ENCODE assay signal across 23 cellular contexts in genomic region chr10:38008006-38008405, GRCh38. TPM values are rescaled to one million over a fixed set of nuclear protein-coding genes. Genes with fewer than 3 reads are reported as not detected.
DNase-seq lines count a peak whose midpoint lies in the region; ATAC-seq, FAIRE-seq and TF ChIP-seq lines count a peak whose summit lies in the region.
"Had no signal": no experiment of that assay in that cellular context is flagged by ENCODE, and none has a peak within 500 bp of the region (broad histone marks: within the 10 kb centered on the region; RNA-seq: fewer than 3 reads in every experiment).

No MANE protein-coding gene starts in this region.

- no peak overlapping the region for H3K4ac ChIP-seq in neuronal stem cell (ENCODE audit: low read length)

- in situ Hi-C loops in KBM-7 (cut with MboI; ENCODE audit: low pct_unique_long_range_greater_than_20kb, low sequenced_read_pairs), result no loop called here

- no peak overlapping the region for H2BK15ac ChIP-seq in neuronal stem cell (ENCODE audit: low read length)

- no peaks in the 10 kb centered on the region for H3K79me1 ChIP-seq in neuronal stem cell (ENCODE audit: low read depth, low read length)

- DNase-seq in DMS53 (lab: John Stamatoyannopoulos, UW) (peak; percentile 25), DMS53 treated with DMSO at 0.1 percent for 48 hours (lab: John Stamatoyannopoulos, UW; ENCODE audit: unreplicated experiment) (no peak), KBM-7 (peak; percentile 52), bronchial epithelial cell (ENCODE audit: low read depth) (peak; percentile 92), neuronal stem cell (ENCODE audit: low spot score) (no peak), head of caudate nucleus (no peak), T1000 (lab: John Stamatoyannopoulos, UW) (no peak)
- DNase-seq: activated B cell treated with CpG ODN at 0.5 μM for 24 hours; activated CD4-positive, alpha-beta memory T cell treated with anti-CD3 and anti-CD28 coated beads for 36 hours; activated effector memory CD4-positive, alpha-beta T cell treated with anti-CD3 and anti-CD28 coated beads, Interleukin-2, amount 50 U/mL, for 16 hours; activated T-cell treated with anti-CD3 and anti-CD28 coated beads for 4 hours; CD8-positive, alpha-beta memory T cell; GDM1; left ventricle myocardium superior; NCI-H1092 treated with DMSO at 0.1 percent for 48 hours; NCI-H2029; NCI-H526 treated with DMSO at 0.1 percent for 48 hours; psoas muscle; SW 1271; transverse colon had no signal

- no peak for ATAC-seq in GM19351 (IDR thresholded peaks at IDR 0.05; ENCODE audit: unreplicated experiment)
- ATAC-seq: left ventricle myocardium superior, psoas muscle had no signal

- H3K4me1 ChIP-seq in neuronal stem cell (ENCODE audit: control insufficient read depth in 2 of 2, insufficient read depth in 1 of 2, low read depth in 1 of 2, low read length in 2 of 2), result no peaks in the 10 kb centered on the region

- H3K27ac ChIP-seq in neuronal stem cell (replicated peaks; ENCODE audit: low read length), result no peak overlapping the region
- H3K27ac ChIP-seq: 22Rv1, psoas muscle, transverse colon had no signal

- no CpG with 5 or more reads among the region's 3 CpGs for WGBS in neuronal stem cell (ENCODE audit: extremely low coverage in 2 of 2, insufficient read length in 2 of 2, insufficient replicate concordance in 1 of 2), 2 donors

- no peak overlapping the region for H2BK120ac ChIP-seq in neuronal stem cell (ENCODE audit: low read depth, low read length)

- no peaks in the 10 kb centered on the region for H3K36me3 ChIP-seq in bronchial epithelial cell (ENCODE audit: control insufficient read depth, insufficient read depth, low read length)
- peaks cover 0 to 6% of the 10 kb centered on the region in 2 donors for H3K36me3 ChIP-seq in neuronal stem cell (replicated peaks in 1 of 2; ENCODE audit: control insufficient read depth in 2 of 2, insufficient read depth in 2 of 2, low read length in 2 of 2)

- no peak for TF ChIP-seq CTCF in bronchial epithelial cell (IDR thresholded peaks at IDR 0.05; ENCODE audit: insufficient read depth, low read length, severe bottlenecking)

- H2AFZ ChIP-seq in neuronal stem cell (ENCODE audit: low read length), result peak overlapping the region; percentile 7

- peaks cover 1 to 5% of the 10 kb centered on the region in 2 donors for H3K9me3 ChIP-seq in neuronal stem cell (replicated peaks in 1 of 2; ENCODE audit: control insufficient read depth in 2 of 2, insufficient read depth in 1 of 2, low read depth in 1 of 2, low read length in 2 of 2)
- H3K9me3 ChIP-seq: psoas muscle, transverse colon had no signal

- no peak overlapping the region for H4K91ac ChIP-seq in neuronal stem cell (ENCODE audit: low read depth, low read length, poor library complexity)

- H3K27me3 ChIP-seq in bronchial epithelial cell (ENCODE audit: control insufficient read depth, insufficient read depth, low read length), result no peaks in the 10 kb centered on the region
- peaks cover 0 to 3% (median 0%) of the 10 kb centered on the region in 3 experiments for H3K27me3 ChIP-seq in neuronal stem cell (ENCODE audit: control insufficient read depth in 3 of 3, insufficient read depth in 3 of 3, low read depth in 1 of 3, low read length in 3 of 3)
- H3K27me3 ChIP-seq: transverse colon had no signal

- H3K4me2 ChIP-seq in neuronal stem cell (ENCODE audit: insufficient read depth, low read length, poor library complexity, severe bottlenecking), result no peak overlapping the region

- no peak overlapping the region for H2BK5ac ChIP-seq in neuronal stem cell (ENCODE audit: low read length)

- H4K8ac ChIP-seq in neuronal stem cell (ENCODE audit: low read depth, low read length), result no peak overlapping the region

- no peak overlapping the region for H2BK12ac ChIP-seq in neuronal stem cell (ENCODE audit: low read length)

- H3K4me3 ChIP-seq in bronchial epithelial cell (ENCODE audit: low read depth, low read length) (no peak overlapping the region), neuronal stem cell (ENCODE audit: low read length in 2 of 2) (no peak overlapping the region)
- H3K4me3 ChIP-seq: psoas muscle, transverse colon had no signal

- no peak overlapping the region for H3K9ac ChIP-seq in neuronal stem cell (ENCODE audit: low read depth, low read length, poor library complexity)

- FAIRE-seq in bronchial epithelial cell (lab: Jason Lieb, UNC), result no peak
- FAIRE-seq: GM18507 had no signal

- no peak overlapping the region for H3K23ac ChIP-seq in neuronal stem cell (ENCODE audit: low read depth, low read length, poor library complexity)

- H3K18ac ChIP-seq in neuronal stem cell (ENCODE audit: low read length), result no peak overlapping the region

- H2AK5ac ChIP-seq in neuronal stem cell (ENCODE audit: low read depth, low read length), result no peak overlapping the region

- H3K14ac ChIP-seq in neuronal stem cell (ENCODE audit: low read length), result no peak overlapping the region

- intact Hi-C loops in head of caudate nucleus (cut with DNase I), result no loop called here

RNA-seq across cellular contexts. Expression of gene ZNF33A, which starts 2.5 kb away (rescaled TPM):
- 17.8 and 21.3 TPM in 2 replicates for total RNA-seq in bronchial epithelial cell
- polyA plus RNA-seq in neuronal stem cell (2013, experiment 1 of 2), result 25.4 TPM
- 25.6 TPM for polyA plus RNA-seq in neuronal stem cell (2013, experiment 2 of 2)

RNA-seq across cellular contexts. Expression of gene ZNF25, which starts 31.6 kb away (rescaled TPM):
- 5.8 and 7.2 TPM in 2 replicates for total RNA-seq in bronchial epithelial cell
- polyA plus RNA-seq in neuronal stem cell (2013, experiment 1 of 2), result 2.1 TPM
- 2.3 TPM for polyA plus RNA-seq in neuronal stem cell (2013, experiment 2 of 2)

Comparison
In these comparisons a context has a peak if more than half of its experiments do, and no peak if none do; other contexts are left out.
1. DNase-seq: peak in DMS53 (single experiment), KBM-7 (single experiment) and bronchial epithelial cell (single experiment); none in DMS53 treated with DMSO at 0.1 percent for 48 hours (single experiment), neuronal stem cell (single experiment), head of caudate nucleus (0 of 42) and T1000 (single experiment).